ENCODE assay signal across 22 cellular contexts in the genomic region with DNA sequence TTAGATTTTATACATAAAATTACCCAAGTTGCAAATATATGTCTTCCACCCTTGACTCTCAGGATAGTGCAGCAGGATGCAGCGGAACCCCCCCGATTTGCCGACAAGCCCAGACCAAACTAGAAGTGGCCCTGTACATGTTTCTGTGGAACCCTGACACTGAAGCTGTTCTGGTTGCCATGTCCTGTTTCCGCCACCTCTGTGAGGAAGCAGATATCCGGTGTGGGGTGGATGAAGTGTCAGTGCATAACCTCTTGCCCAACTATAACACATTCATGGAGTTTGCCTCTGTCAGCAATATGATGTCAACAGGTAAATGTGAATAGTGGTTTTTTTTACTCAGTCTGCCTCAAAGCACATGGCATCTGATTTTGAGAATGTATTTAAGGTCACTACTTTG.
DNase-seq lines count a peak whose midpoint lies in the region; ATAC-seq and TF ChIP-seq lines count a peak whose summit lies in the region.
"Had no signal": no experiment of that assay in that cellular context is flagged by ENCODE, and none has a peak within 500 bp of the region (broad histone marks: within the 10 kb centered on the region; RNA-seq: fewer than 3 reads in every experiment).

No MANE protein-coding gene starts in this region.

- ATAC-seq in GM19023 (IDR thresholded peaks at IDR 0.05; ENCODE audit: unreplicated experiment) (no peak), HG02623 (IDR thresholded peaks at IDR 0.05; ENCODE audit: unreplicated experiment) (no peak)
- ATAC-seq in activated CD8-positive, alpha-beta memory T cell treated with anti-CD3 and anti-CD28 coated beads, Interleukin-2, amount 10 ng/mL, durations not matched to agents 7 days and 5 days: no peak
- ATAC-seq: left ventricle myocardium superior; naive thymus-derived CD8-positive, alpha-beta T cell; T-helper 17 cell had no signal

- peaks cover 2% of the 10 kb centered on the region for H3K36me3 Mint-ChIP-seq in activated CD4-positive, alpha-beta memory T cell treated with anti-CD3 and anti-CD28 coated beads for 36 hours
- peaks cover 7% of the 10 kb centered on the region for H3K36me3 Mint-ChIP-seq in activated CD8-positive, alpha-beta memory T cell treated with anti-CD3 and anti-CD28 coated beads, Interleukin-2, amount 10 ng/mL, durations not matched to agents 7 days and 5 days

- no peak overlapping the region for H3K4me3 Mint-ChIP-seq in activated CD4-positive, alpha-beta memory T cell treated with anti-CD3 and anti-CD28 coated beads for 36 hours
- no peak overlapping the region for H3K4me3 Mint-ChIP-seq in activated CD8-positive, alpha-beta memory T cell treated with anti-CD3 and anti-CD28 coated beads, Interleukin-2, amount 10 ng/mL, durations not matched to agents 7 days and 5 days
- H3K4me3 Mint-ChIP-seq: CD4-positive, CD25-positive, alpha-beta regulatory T cell; HFFc6; T-helper 17 cell had no signal

- peaks cover 2% of the 10 kb centered on the region for H3K4me1 Mint-ChIP-seq in activated CD4-positive, alpha-beta memory T cell treated with anti-CD3 and anti-CD28 coated beads for 36 hours (ENCODE audit: low read depth)
- peaks cover 2% of the 10 kb centered on the region for H3K4me1 Mint-ChIP-seq in activated CD8-positive, alpha-beta memory T cell treated with anti-CD3 and anti-CD28 coated beads, Interleukin-2, amount 10 ng/mL, durations not matched to agents 7 days and 5 days
- H3K4me1 Mint-ChIP-seq: T-helper 17 cell had no signal

- H3K27me3 Mint-ChIP-seq in activated CD4-positive, alpha-beta memory T cell treated with anti-CD3 and anti-CD28 coated beads for 36 hours: no peaks in the 10 kb centered on the region
- no peaks in the 10 kb centered on the region for H3K27me3 Mint-ChIP-seq in activated CD8-positive, alpha-beta memory T cell treated with anti-CD3 and anti-CD28 coated beads, Interleukin-2, amount 10 ng/mL, durations not matched to agents 7 days and 5 days
- H3K27me3 Mint-ChIP-seq: CD4-positive, CD25-positive, alpha-beta regulatory T cell; naive thymus-derived CD8-positive, alpha-beta T cell; T-helper 17 cell had no signal

- H3K27ac ChIP-seq in neutrophil: peak overlapping the region; percentile 70
- H3K27ac ChIP-seq: breast epithelium, colonic mucosa, esophagus muscularis mucosa, KMS-11 had no signal

- POLR2A ChIA-PET in activated CD4-positive, alpha-beta memory T cell treated with anti-CD3 and anti-CD28 coated beads for 36 hours (lab: Charles Lee): no interaction called here

- H3K27me3 ChIP-seq in neutrophil: no peaks in the 10 kb centered on the region
- H3K27me3 ChIP-seq: breast epithelium, colonic mucosa, esophagus muscularis mucosa had no signal

- H3K4me1 ChIP-seq in neutrophil (ENCODE audit: control insufficient read depth in 1 of 2, insufficient read depth in 1 of 2, low read depth in 1 of 2, low read length in 1 of 2): peaks cover 20 to 24% of the 10 kb centered on the region in 2 experiments
- H3K4me1 ChIP-seq: breast epithelium, colonic mucosa, esophagus muscularis mucosa had no signal

- TF ChIP-seq CTCF in neutrophil (IDR thresholded peaks at IDR 0.05): peak; percentile 14

- H3K36me3 ChIP-seq in neutrophil: peaks cover 10% of the 10 kb centered on the region
- H3K36me3 ChIP-seq: breast epithelium, colonic mucosa had no signal

- CTCF ChIA-PET in activated CD4-positive, alpha-beta memory T cell treated with anti-CD3 and anti-CD28 coated beads for 36 hours (lab: Charles Lee): interaction anchor here (1.3 kb wide), 1 partner anchor 13 kb away, joined by 4 read pairs; no protein-coding TSS in a partner anchor
- CTCF ChIA-PET in activated CD8-positive, alpha-beta memory T cell treated with anti-CD3 and anti-CD28 coated beads, Interleukin-2, amount 10 ng/mL, durations not matched to agents 7 days and 5 days (lab: Charles Lee): interaction anchor here (1.4 kb wide), 1 partner anchor 10 kb away, joined by 7 read pairs; no protein-coding TSS in a partner anchor

- no peaks in the 10 kb centered on the region for H3K9me3 Mint-ChIP-seq in activated CD4-positive, alpha-beta memory T cell treated with anti-CD3 and anti-CD28 coated beads for 36 hours
- no peaks in the 10 kb centered on the region for H3K9me3 Mint-ChIP-seq in activated CD8-positive, alpha-beta memory T cell treated with anti-CD3 and anti-CD28 coated beads, Interleukin-2, amount 10 ng/mL, durations not matched to agents 7 days and 5 days (ENCODE audit: low read depth)
- H3K9me3 Mint-ChIP-seq: CD4-positive, CD25-positive, alpha-beta regulatory T cell; HFFc6; naive thymus-derived CD8-positive, alpha-beta T cell had no signal

- intact Hi-C loops in activated CD4-positive, alpha-beta memory T cell treated with anti-CD3 and anti-CD28 coated beads for 36 hours (cut with micrococcal nuclease): no loop called here

- peak overlapping the region in 1 of 2 experiments; percentile 17 for H3K4me3 ChIP-seq in neutrophil (ENCODE audit: low read depth in 1 of 2, low read length in 1 of 2)
- H3K4me3 ChIP-seq: breast epithelium, colonic mucosa, esophagus muscularis mucosa, smooth muscle cell had no signal

- H3K9me3 ChIP-seq in neutrophil: no peaks in the 10 kb centered on the region
- H3K9me3 ChIP-seq: breast epithelium, colonic mucosa, esophagus muscularis mucosa had no signal

- H3K27ac Mint-ChIP-seq in activated CD4-positive, alpha-beta memory T cell treated with anti-CD3 and anti-CD28 coated beads for 36 hours: peak overlapping the region; percentile 10
- no peak overlapping the region for H3K27ac Mint-ChIP-seq in activated CD8-positive, alpha-beta memory T cell treated with anti-CD3 and anti-CD28 coated beads, Interleukin-2, amount 10 ng/mL, durations not matched to agents 7 days and 5 days
- H3K27ac Mint-ChIP-seq: HFFc6, T-helper 17 cell had no signal

- peak; percentile 15 for DNase-seq in GF-D8 (lab: John Stamatoyannopoulos, UW)
- DNase-seq in NOMO-1 treated with DMSO at 0.1 percent for 48 hours (lab: John Stamatoyannopoulos, UW; ENCODE audit: unreplicated experiment): peak; percentile 20
- DNase-seq in activated CD4-positive, alpha-beta memory T cell treated with anti-CD3 and anti-CD28 coated beads for 36 hours: no peak
- no peak for DNase-seq in activated CD8-positive, alpha-beta memory T cell treated with anti-CD3 and anti-CD28 coated beads, Interleukin-2, amount 10 ng/mL, durations not matched to agents 7 days and 5 days
- DNase-seq: activated CD4-positive, alpha-beta T cell treated with anti-CD3 and anti-CD28 coated beads, Interleukin-2, amount 50 U/mL, for 48 hours; activated T-cell treated with anti-CD3 and anti-CD28 coated beads, Interleukin-2, amount 50 U/mL, for 1 hour; colonic mucosa; HFFc6; left ventricle myocardium superior; NCI-H1694 treated with DMSO at 0.1 percent for 48 hours; NCI-H524 treated with DMSO at 0.1 percent for 48 hours; NK-92 treated with Interleukin-12 subunit alpha and Interleukin-12 subunit beta, amount 100 ng/mL, for 24 hours; T-helper 17 cell had no signal

Comparison
In these comparisons a context has a peak if more than half of its experiments do, and no peak if none do; other contexts are left out.
1. DNase-seq: peak in GF-D8 (single experiment) and NOMO-1 treated with DMSO at 0.1 percent for 48 hours (single experiment); none in activated CD4-positive, alpha-beta memory T cell treated with anti-CD3 and anti-CD28 coated beads for 36 hours (single experiment) and activated CD8-positive, alpha-beta memory T cell treated with anti-CD3 and anti-CD28 coated beads, Interleukin-2, amount 10 ng/mL, durations not matched to agents 7 days and 5 days (single experiment).